1 cellular context compared by ENCODE assay signal in the genomic region with DNA sequence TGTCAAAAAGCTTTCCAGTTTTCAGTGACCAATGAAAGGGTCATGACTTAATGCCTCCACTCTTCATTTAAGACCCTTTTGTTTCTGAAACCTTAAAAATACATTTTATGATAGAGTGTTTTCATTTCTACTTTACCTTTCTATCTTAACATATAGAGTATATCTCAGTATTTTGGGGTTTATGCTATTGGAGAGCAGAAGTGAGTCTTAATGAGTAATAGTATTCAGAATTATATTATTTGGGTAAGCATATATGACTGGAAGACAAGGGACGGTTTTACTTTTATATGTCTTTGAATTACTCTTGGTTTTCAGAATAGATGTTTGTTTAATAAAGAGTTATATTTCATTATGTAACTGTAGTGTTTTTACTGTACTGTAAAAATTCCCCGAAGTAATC.
TF ChIP-seq lines count a peak whose summit lies in the region.

No MANE protein-coding gene starts in this region.

TF ChIP-seq in HepG2, 621 proteins besides CTCF, POLR2A, EP300 and RAD21:
- TF ChIP-seq, protein P1, sequence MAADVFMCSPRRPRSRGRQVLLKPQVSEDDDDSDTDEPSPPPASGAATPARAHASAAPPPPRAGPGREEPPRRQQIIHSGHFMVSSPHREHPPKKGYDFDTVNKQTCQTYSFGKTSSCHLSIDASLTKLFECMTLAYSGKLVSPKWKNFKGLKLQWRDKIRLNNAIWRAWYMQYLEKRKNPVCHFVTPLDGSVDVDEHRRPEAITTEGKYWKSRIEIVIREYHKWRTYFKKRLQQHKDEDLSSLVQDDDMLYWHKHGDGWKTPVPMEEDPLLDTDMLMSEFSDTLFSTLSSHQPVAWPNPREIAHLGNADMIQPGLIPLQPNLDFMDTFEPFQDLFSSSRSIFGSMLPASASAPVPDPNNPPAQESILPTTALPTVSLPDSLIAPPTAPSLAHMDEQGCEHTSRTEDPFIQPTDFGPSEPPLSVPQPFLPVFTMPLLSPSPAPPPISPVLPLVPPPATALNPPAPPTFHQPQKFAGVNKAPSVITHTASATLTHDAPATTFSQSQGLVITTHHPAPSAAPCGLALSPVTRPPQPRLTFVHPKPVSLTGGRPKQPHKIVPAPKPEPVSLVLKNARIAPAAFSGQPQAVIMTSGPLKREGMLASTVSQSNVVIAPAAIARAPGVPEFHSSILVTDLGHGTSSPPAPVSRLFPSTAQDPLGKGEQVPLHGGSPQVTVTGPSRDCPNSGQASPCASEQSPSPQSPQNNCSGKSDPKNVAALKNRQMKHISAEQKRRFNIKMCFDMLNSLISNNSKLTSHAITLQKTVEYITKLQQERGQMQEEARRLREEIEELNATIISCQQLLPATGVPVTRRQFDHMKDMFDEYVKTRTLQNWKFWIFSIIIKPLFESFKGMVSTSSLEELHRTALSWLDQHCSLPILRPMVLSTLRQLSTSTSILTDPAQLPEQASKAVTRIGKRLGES (CRISPR knock-in tag; IDR thresholded peaks at IDR 0.05; ENCODE audit: borderline replicate concordance), result 0 out of 2 replicates have a peak, but pooled peaks have one; percentile 50
- TF ChIP-seq ZBTB7B (CRISPR knock-in tag; IDR thresholded peaks at IDR 0.05) (no peak), THAP11 (CRISPR knock-in tag; IDR thresholded peaks at IDR 0.05) (0 out of 2 replicates have a peak, but pooled peaks have one; percentile 2), JUNB (CRISPR knock-in tag; IDR thresholded peaks at IDR 0.05; ENCODE audit: borderline replicate concordance) (no peak), KLF9 (CRISPR knock-in tag; IDR thresholded peaks at IDR 0.05; ENCODE audit: low read depth) (no peak), HDAC1 (CRISPR knock-in tag; IDR thresholded peaks at IDR 0.05) (no peak), SP4 (CRISPR knock-in tag; IDR thresholded peaks at IDR 0.05) (no peak), MED8 (CRISPR knock-in tag; IDR thresholded peaks at IDR 0.05; ENCODE audit: insufficient replicate concordance) (no peak), PHF5A (CRISPR knock-in tag; IDR thresholded peaks at IDR 0.05; ENCODE audit: low read depth, unreplicated experiment) (no peak), ZNF563 (CRISPR knock-in tag; IDR thresholded peaks at IDR 0.05) (no peak), ATF1 (CRISPR knock-in tag; IDR thresholded peaks at IDR 0.05) (0 out of 2 replicates have a peak, but pooled peaks have one; percentile 30), ZNF138 (CRISPR knock-in tag; IDR thresholded peaks at IDR 0.05; ENCODE audit: low read depth) (no peak), MAFK (conservative IDR thresholded peaks at IDR 0.05 in 1 of 2, IDR thresholded peaks at IDR 0.05 in 1 of 2; ENCODE audit: low read length in 2 of 2) (no peak), ZNF205 (CRISPR knock-in tag; IDR thresholded peaks at IDR 0.05) (no peak), MXD3 (CRISPR knock-in tag; IDR thresholded peaks at IDR 0.05) (no peak), PITX1 (CRISPR knock-in tag; IDR thresholded peaks at IDR 0.05) (no peak), MYNN (CRISPR knock-in tag; IDR thresholded peaks at IDR 0.05; ENCODE audit: low read depth) (no peak), ZNF567 (CRISPR knock-in tag; IDR thresholded peaks at IDR 0.05; ENCODE audit: borderline replicate concordance) (no peak), E2F1 (CRISPR knock-in tag; IDR thresholded peaks at IDR 0.05) (no peak), NFIC (IDR thresholded peaks at IDR 0.05; ENCODE audit: low read length) (no peak)
- TF ChIP-seq, protein P2, sequence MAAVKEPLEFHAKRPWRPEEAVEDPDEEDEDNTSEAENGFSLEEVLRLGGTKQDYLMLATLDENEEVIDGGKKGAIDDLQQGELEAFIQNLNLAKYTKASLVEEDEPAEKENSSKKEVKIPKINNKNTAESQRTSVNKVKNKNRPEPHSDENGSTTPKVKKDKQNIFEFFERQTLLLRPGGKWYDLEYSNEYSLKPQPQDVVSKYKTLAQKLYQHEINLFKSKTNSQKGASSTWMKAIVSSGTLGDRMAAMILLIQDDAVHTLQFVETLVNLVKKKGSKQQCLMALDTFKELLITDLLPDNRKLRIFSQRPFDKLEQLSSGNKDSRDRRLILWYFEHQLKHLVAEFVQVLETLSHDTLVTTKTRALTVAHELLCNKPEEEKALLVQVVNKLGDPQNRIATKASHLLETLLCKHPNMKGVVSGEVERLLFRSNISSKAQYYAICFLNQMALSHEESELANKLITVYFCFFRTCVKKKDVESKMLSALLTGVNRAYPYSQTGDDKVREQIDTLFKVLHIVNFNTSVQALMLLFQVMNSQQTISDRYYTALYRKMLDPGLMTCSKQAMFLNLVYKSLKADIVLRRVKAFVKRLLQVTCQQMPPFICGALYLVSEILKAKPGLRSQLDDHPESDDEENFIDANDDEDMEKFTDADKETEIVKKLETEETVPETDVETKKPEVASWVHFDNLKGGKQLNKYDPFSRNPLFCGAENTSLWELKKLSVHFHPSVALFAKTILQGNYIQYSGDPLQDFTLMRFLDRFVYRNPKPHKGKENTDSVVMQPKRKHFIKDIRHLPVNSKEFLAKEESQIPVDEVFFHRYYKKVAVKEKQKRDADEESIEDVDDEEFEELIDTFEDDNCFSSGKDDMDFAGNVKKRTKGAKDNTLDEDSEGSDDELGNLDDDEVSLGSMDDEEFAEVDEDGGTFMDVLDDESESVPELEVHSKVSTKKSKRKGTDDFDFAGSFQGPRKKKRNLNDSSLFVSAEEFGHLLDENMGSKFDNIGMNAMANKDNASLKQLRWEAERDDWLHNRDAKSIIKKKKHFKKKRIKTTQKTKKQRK (IDR thresholded peaks at IDR 0.05; ENCODE audit: low read length), result no peak
